ENCODE assay signal across 8 cellular contexts in the genomic region with DNA sequence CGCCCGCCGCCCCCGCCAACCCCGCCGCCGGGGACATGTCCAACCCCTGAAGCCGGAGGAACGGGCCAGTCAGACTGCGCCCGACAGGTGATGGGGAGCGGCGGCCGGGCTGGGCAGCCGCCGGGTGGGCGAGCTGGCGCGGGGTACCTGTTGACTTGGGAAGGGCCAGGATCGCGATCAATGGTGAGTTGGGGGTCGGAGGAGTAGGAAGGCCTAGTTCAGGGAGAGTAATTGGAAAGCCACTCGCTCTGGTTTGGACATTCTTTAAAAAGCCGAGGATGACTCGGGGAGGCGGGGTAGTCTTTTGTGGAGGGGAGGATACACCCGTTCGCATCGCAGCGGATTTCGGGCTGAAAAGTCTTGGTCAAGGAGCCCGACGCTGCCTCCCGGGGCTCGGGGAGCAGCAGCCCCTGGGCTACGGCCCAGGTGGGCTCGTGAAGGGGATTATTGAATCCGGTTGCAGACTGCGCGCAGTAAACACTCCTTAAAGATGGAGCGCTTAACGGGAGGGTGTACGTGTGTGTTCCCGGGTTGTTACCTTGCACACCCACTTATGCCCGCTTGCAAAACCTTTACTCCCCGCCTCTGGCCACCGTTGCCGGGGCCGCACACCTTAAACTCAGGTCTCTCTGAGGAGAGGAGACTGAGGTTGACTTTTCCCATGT.
DNase-seq lines count a peak whose midpoint lies in the region; ATAC-seq and TF ChIP-seq lines count a peak whose summit lies in the region.

No MANE protein-coding gene starts in this region.

- H3K4me1 Mint-ChIP-seq in central memory CD8-positive, alpha-beta T cell: peaks cover 34% of the 10 kb centered on the region

- peaks cover 2% of the 10 kb centered on the region for H3K36me3 Mint-ChIP-seq in central memory CD8-positive, alpha-beta T cell (ENCODE audit: insufficient read depth)

- no peaks in the 10 kb centered on the region for H3K27me3 ChIP-seq in layer of hippocampus (ENCODE audit: control insufficient read depth, insufficient read depth, low read length)

- DNase-seq in NCI-H146 (lab: John Stamatoyannopoulos, UW) (peak; percentile 44), NCI-H146 treated with DMSO at 0.1 percent for 48 hours (lab: John Stamatoyannopoulos, UW; ENCODE audit: unreplicated experiment) (no peak), NCI-H2081 (lab: John Stamatoyannopoulos, UW) (no peak)
- DNase-seq in central memory CD8-positive, alpha-beta T cell (ENCODE audit: low spot score in 2 of 2): no peak
- peak; percentile 27 for DNase-seq in stimulated activated CD4-positive, alpha-beta T cell treated with anti-CD3 and anti-CD28 coated beads, Interleukin-4, amount 100 ng/mL, for 1 hour

- H3K27ac ChIP-seq in layer of hippocampus (ENCODE audit: low read depth, low read length): peak overlapping the region; percentile 83

- peak overlapping the region; percentile 86 for H3K27ac Mint-ChIP-seq in central memory CD8-positive, alpha-beta T cell (ENCODE audit: low read depth)

- H3K9me3 Mint-ChIP-seq in central memory CD8-positive, alpha-beta T cell: no peaks in the 10 kb centered on the region

- H3K4me3 Mint-ChIP-seq in central memory CD8-positive, alpha-beta T cell: peak overlapping the region; percentile 94

- H3K27me3 Mint-ChIP-seq in central memory CD8-positive, alpha-beta T cell: no peaks in the 10 kb centered on the region

- peak; percentile 25 for ATAC-seq in HG03066 (IDR thresholded peaks at IDR 0.05; ENCODE audit: low read depth, unreplicated experiment)
- peak; percentile 31 for ATAC-seq in SK-N-SH treated with all-trans-retinoic acid at 6 μM for 48 hours
- peak; percentile 29 for ATAC-seq in central memory CD8-positive, alpha-beta T cell (replicated peaks; ENCODE audit: extremely low read depth, poor library complexity, severe bottlenecking)

TF ChIP-seq in SK-N-SH treated with all-trans-retinoic acid at 6 μM for 48 hours, 23 proteins besides CTCF, POLR2A, EP300 and RAD21:
- TF ChIP-seq CSDC2 (CRISPR knock-in tag; IDR thresholded peaks at IDR 0.05): no peak
- TF ChIP-seq, protein P1, sequence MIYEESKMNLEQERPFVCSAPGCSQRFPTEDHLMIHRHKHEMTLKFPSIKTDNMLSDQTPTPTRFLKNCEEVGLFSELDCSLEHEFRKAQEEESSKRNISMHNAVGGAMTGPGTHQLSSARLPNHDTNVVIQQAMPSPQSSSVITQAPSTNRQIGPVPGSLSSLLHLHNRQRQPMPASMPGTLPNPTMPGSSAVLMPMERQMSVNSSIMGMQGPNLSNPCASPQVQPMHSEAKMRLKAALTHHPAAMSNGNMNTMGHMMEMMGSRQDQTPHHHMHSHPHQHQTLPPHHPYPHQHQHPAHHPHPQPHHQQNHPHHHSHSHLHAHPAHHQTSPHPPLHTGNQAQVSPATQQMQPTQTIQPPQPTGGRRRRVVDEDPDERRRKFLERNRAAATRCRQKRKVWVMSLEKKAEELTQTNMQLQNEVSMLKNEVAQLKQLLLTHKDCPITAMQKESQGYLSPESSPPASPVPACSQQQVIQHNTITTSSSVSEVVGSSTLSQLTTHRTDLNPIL (CRISPR knock-in tag; IDR thresholded peaks at IDR 0.05; ENCODE audit: low read depth): no peak
- no peak for TF ChIP-seq TOX (CRISPR knock-in tag; IDR thresholded peaks at IDR 0.05; ENCODE audit: borderline replicate concordance)
- TF ChIP-seq, protein P2, sequence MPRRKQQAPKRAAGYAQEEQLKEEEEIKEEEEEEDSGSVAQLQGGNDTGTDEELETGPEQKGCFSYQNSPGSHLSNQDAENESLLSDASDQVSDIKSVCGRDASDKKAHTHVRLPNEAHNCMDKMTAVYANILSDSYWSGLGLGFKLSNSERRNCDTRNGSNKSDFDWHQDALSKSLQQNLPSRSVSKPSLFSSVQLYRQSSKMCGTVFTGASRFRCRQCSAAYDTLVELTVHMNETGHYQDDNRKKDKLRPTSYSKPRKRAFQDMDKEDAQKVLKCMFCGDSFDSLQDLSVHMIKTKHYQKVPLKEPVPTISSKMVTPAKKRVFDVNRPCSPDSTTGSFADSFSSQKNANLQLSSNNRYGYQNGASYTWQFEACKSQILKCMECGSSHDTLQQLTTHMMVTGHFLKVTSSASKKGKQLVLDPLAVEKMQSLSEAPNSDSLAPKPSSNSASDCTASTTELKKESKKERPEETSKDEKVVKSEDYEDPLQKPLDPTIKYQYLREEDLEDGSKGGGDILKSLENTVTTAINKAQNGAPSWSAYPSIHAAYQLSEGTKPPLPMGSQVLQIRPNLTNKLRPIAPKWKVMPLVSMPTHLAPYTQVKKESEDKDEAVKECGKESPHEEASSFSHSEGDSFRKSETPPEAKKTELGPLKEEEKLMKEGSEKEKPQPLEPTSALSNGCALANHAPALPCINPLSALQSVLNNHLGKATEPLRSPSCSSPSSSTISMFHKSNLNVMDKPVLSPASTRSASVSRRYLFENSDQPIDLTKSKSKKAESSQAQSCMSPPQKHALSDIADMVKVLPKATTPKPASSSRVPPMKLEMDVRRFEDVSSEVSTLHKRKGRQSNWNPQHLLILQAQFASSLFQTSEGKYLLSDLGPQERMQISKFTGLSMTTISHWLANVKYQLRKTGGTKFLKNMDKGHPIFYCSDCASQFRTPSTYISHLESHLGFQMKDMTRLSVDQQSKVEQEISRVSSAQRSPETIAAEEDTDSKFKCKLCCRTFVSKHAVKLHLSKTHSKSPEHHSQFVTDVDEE (CRISPR knock-in tag; IDR thresholded peaks at IDR 0.05): no peak
- no peak for TF ChIP-seq SNAI2 (CRISPR knock-in tag; IDR thresholded peaks at IDR 0.05)
- TF ChIP-seq, protein P3, sequence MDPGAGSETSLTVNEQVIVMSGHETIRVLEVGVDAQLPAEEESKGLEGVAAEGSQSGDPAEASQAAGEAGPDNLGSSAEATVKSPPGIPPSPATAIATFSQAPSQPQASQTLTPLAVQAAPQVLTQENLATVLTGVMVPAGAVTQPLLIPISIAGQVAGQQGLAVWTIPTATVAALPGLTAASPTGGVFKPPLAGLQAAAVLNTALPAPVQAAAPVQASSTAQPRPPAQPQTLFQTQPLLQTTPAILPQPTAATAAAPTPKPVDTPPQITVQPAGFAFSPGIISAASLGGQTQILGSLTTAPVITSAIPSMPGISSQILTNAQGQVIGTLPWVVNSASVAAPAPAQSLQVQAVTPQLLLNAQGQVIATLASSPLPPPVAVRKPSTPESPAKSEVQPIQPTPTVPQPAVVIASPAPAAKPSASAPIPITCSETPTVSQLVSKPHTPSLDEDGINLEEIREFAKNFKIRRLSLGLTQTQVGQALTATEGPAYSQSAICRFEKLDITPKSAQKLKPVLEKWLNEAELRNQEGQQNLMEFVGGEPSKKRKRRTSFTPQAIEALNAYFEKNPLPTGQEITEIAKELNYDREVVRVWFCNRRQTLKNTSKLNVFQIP (CRISPR knock-in tag; IDR thresholded peaks at IDR 0.05; ENCODE audit: borderline replicate concordance, low read depth): no peak
- TF ChIP-seq, protein P4, sequence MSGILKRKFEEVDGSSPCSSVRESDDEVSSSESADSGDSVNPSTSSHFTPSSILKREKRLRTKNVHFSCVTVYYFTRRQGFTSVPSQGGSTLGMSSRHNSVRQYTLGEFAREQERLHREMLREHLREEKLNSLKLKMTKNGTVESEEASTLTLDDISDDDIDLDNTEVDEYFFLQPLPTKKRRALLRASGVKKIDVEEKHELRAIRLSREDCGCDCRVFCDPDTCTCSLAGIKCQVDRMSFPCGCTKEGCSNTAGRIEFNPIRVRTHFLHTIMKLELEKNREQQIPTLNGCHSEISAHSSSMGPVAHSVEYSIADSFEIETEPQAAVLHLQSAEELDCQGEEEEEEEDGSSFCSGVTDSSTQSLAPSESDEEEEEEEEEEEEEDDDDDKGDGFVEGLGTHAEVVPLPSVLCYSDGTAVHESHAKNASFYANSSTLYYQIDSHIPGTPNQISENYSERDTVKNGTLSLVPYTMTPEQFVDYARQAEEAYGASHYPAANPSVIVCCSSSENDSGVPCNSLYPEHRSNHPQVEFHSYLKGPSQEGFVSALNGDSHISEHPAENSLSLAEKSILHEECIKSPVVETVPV (CRISPR knock-in tag; IDR thresholded peaks at IDR 0.05): no peak
- no peak for TF ChIP-seq ISL1 (CRISPR knock-in tag; IDR thresholded peaks at IDR 0.05)
- TF ChIP-seq ZFP3 (CRISPR knock-in tag; IDR thresholded peaks at IDR 0.05): no peak
- TF ChIP-seq BACH2 (CRISPR knock-in tag; IDR thresholded peaks at IDR 0.05; ENCODE audit: borderline replicate concordance): no peak
- TF ChIP-seq ZNF565 (CRISPR knock-in tag; conservative IDR thresholded peaks at IDR 0.05; ENCODE audit: low read depth): no peak
- TF ChIP-seq OSR1 (CRISPR knock-in tag; IDR thresholded peaks at IDR 0.05): no peak
- no peak for TF ChIP-seq ZNF8 (CRISPR knock-in tag; IDR thresholded peaks at IDR 0.05)
- TF ChIP-seq, protein P5, sequence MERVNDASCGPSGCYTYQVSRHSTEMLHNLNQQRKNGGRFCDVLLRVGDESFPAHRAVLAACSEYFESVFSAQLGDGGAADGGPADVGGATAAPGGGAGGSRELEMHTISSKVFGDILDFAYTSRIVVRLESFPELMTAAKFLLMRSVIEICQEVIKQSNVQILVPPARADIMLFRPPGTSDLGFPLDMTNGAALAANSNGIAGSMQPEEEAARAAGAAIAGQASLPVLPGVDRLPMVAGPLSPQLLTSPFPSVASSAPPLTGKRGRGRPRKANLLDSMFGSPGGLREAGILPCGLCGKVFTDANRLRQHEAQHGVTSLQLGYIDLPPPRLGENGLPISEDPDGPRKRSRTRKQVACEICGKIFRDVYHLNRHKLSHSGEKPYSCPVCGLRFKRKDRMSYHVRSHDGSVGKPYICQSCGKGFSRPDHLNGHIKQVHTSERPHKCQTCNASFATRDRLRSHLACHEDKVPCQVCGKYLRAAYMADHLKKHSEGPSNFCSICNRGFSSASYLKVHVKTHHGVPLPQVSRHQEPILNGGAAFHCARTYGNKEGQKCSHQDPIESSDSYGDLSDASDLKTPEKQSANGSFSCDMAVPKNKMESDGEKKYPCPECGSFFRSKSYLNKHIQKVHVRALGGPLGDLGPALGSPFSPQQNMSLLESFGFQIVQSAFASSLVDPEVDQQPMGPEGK (CRISPR knock-in tag; IDR thresholded peaks at IDR 0.05; ENCODE audit: borderline replicate concordance): no peak
- TF ChIP-seq ZFP30 (CRISPR knock-in tag; IDR thresholded peaks at IDR 0.05): no peak
- TF ChIP-seq RARB (CRISPR knock-in tag; IDR thresholded peaks at IDR 0.05): no peak
- no peak for TF ChIP-seq ZC3H10 (CRISPR knock-in tag; IDR thresholded peaks at IDR 0.05)

Comparison
In these comparisons a context has a peak if more than half of its experiments do, and no peak if none do; other contexts are left out.
1. DNase-seq: peak in NCI-H146 (single experiment) and stimulated activated CD4-positive, alpha-beta T cell treated with anti-CD3 and anti-CD28 coated beads, Interleukin-4, amount 100 ng/mL, for 1 hour (single experiment); none in NCI-H146 treated with DMSO at 0.1 percent for 48 hours (single experiment), central memory CD8-positive, alpha-beta T cell (0 of 2) and NCI-H2081 (0 of 2).
2. Peak in every context shown above with its lines, with median percentiles within 50 percentile points of each other: ATAC-seq.